Comparison of ENCODE assay signal across 6 cellular contexts in genomic region chr5:38633505-38633904, GRCh38.
"Had no signal": no experiment of that assay in that cellular context is flagged by ENCODE, and none has a peak within 500 bp of the region (broad histone marks: within the 10 kb centered on the region; RNA-seq: fewer than 3 reads in every experiment).

No MANE protein-coding gene starts in this region.

- H3K9ac ChIP-seq: KMS-11 had no signal

- H3K27ac ChIP-seq: HL-60, KMS-11 had no signal

- DNase-seq: Karpas-422, KBM-7, KG1 had no signal

- FAIRE-seq: HTR-8/SVneo had no signal

- H3K4me2 ChIP-seq: KMS-11 had no signal
